In genomic region chr11:2140411-2141400, GRCh38 we compare ENCODE assay signal across 18 cellular contexts. TPM values are rescaled to one million over a fixed set of nuclear protein-coding genes. Genes with fewer than 3 reads are reported as not detected.
DNase-seq lines count a peak whose midpoint lies in the region; ATAC-seq and TF ChIP-seq lines count a peak whose summit lies in the region.
"Had no signal": no experiment of that assay in that cellular context is flagged by ENCODE, and none has a peak within 500 bp of the region (broad histone marks: within the 10 kb centered on the region; RNA-seq: fewer than 3 reads in every experiment).

No MANE protein-coding gene starts in this region.

- H3K4me3 Mint-ChIP-seq in CD4-positive, alpha-beta T cell, result peak overlapping the region; percentile 60
- H3K4me3 Mint-ChIP-seq in activated T-helper 2 cell treated with anti-CD3 and anti-CD28 coated beads, Interferon-gamma antibody, Interleukin-2, Interleukin-4, amounts not matched to agents 10 μg/mL and 5 μg/mL and 100 μg/mL, durations not matched to agents 14 hours and 24 hours and 36 hours (ENCODE audit: low read depth), result no peak overlapping the region
- H3K4me3 Mint-ChIP-seq: stimulated activated memory B cell treated with anti-CD40 and anti-IgM and Interleukin-4, amounts not matched to agents 10 μg/mL and 1 μg/mL and 100 μg/mL, for 72 hours; T-helper 2 cell treated with Interferon-gamma antibody and Interleukin-4, amounts not matched to agents 5 μg/mL and 100 μg/mL, for 36 hours had no signal

- peak overlapping the region; percentile 91 for H3K23ac ChIP-seq in neuronal stem cell (ENCODE audit: low read depth, low read length, poor library complexity)

- H3K27me3 Mint-ChIP-seq in CD4-positive, alpha-beta T cell, result peaks cover 66% of the 10 kb centered on the region
- H3K27me3 Mint-ChIP-seq in activated T-helper 2 cell treated with anti-CD3 and anti-CD28 coated beads, Interferon-gamma antibody, Interleukin-2, Interleukin-4, amounts not matched to agents 10 μg/mL and 5 μg/mL and 100 μg/mL, durations not matched to agents 14 hours and 24 hours and 36 hours (ENCODE audit: low read depth), result peaks cover 60% of the 10 kb centered on the region

- H2AK5ac ChIP-seq in neuronal stem cell (ENCODE audit: low read depth, low read length), result peak overlapping the region; percentile 47

- no peak overlapping the region for H2BK120ac ChIP-seq in neuronal stem cell (ENCODE audit: low read depth, low read length)

- H3K27ac Mint-ChIP-seq in CD4-positive, alpha-beta T cell, result no peak overlapping the region
- no peak overlapping the region for H3K27ac Mint-ChIP-seq in activated T-helper 2 cell treated with anti-CD3 and anti-CD28 coated beads, Interferon-gamma antibody, Interleukin-2, Interleukin-4, amounts not matched to agents 10 μg/mL and 5 μg/mL and 100 μg/mL, durations not matched to agents 14 hours and 24 hours and 36 hours
- H3K27ac Mint-ChIP-seq: stimulated activated memory B cell treated with anti-CD40 and anti-IgM and Interleukin-4, amounts not matched to agents 10 μg/mL and 1 μg/mL and 100 μg/mL, for 72 hours; T-helper 2 cell treated with Interferon-gamma antibody and Interleukin-4, amounts not matched to agents 5 μg/mL and 100 μg/mL, for 36 hours had no signal

- no peak overlapping the region for H2AFZ ChIP-seq in neuronal stem cell (ENCODE audit: low read length)

- no peak overlapping the region for H4K91ac ChIP-seq in neuronal stem cell (ENCODE audit: low read depth, low read length, poor library complexity)

- POLR2A ChIA-PET in CD4-positive, alpha-beta T cell (lab: Charles Lee), result no interaction called here
- POLR2A ChIA-PET in HEK293 (lab: Yijun Ruan, JAX), result interaction anchor here (2.0 kb wide), 1 partner anchor 41 kb away, joined by 8 read pairs; no protein-coding TSS in a partner anchor

- H3K4me3 ChIP-seq in HEK293 (ENCODE audit: low read depth, low read length) (no peak overlapping the region), neuronal stem cell (ENCODE audit: low read length in 2 of 2) (no peak overlapping the region), WERI-Rb-1 (ENCODE audit: low read depth, low read length) (no peak overlapping the region)
- H3K4me3 ChIP-seq: prostate gland, uterus had no signal

- H3K27me3 ChIP-seq in CD4-positive, alpha-beta T cell (ENCODE audit: control insufficient read depth, insufficient read depth, low read length), result peaks cover 82% of the 10 kb centered on the region
- H3K27me3 ChIP-seq in neuronal stem cell (ENCODE audit: control insufficient read depth in 3 of 3, insufficient read depth in 3 of 3, low read depth in 1 of 3, low read length in 3 of 3) (peaks cover 53 to 97% (median 87%) of the 10 kb centered on the region in 3 experiments), WERI-Rb-1 (ENCODE audit: insufficient read depth, low read depth, severe bottlenecking) (peaks cover 87% of the 10 kb centered on the region)

- peaks cover 18% of the 10 kb centered on the region for H3K4me1 Mint-ChIP-seq in CD4-positive, alpha-beta T cell (ENCODE audit: low read depth)
- peaks cover 14% of the 10 kb centered on the region for H3K4me1 Mint-ChIP-seq in activated T-helper 2 cell treated with anti-CD3 and anti-CD28 coated beads, Interferon-gamma antibody, Interleukin-2, Interleukin-4, amounts not matched to agents 10 μg/mL and 5 μg/mL and 100 μg/mL, durations not matched to agents 14 hours and 24 hours and 36 hours (ENCODE audit: low read depth)

- H2BK5ac ChIP-seq in neuronal stem cell (ENCODE audit: low read length), result peak overlapping the region; percentile 71

- no peaks in the 10 kb centered on the region for H3K9me3 ChIP-seq in CD4-positive, alpha-beta T cell (ENCODE audit: control insufficient read depth, low read length)
- H3K9me3 ChIP-seq in HEK293 (ENCODE audit: control insufficient read depth, insufficient read depth, low read depth, low read length), result no peaks in the 10 kb centered on the region
- H3K9me3 ChIP-seq in neuronal stem cell (replicated peaks in 1 of 2; ENCODE audit: control insufficient read depth in 2 of 2, insufficient read depth in 1 of 2, low read depth in 1 of 2, low read length in 2 of 2), result peaks cover 0 to 2% of the 10 kb centered on the region in 2 donors
- no peaks in the 10 kb centered on the region for H3K9me3 ChIP-seq in WERI-Rb-1 (ENCODE audit: severe bottlenecking)
- H3K9me3 ChIP-seq: prostate gland, uterus had no signal

- H3K14ac ChIP-seq in neuronal stem cell (ENCODE audit: low read length), result peak overlapping the region; percentile 56

- peaks cover 2% of the 10 kb centered on the region for H3K79me1 ChIP-seq in neuronal stem cell (ENCODE audit: low read depth, low read length)

- H3K9ac ChIP-seq in neuronal stem cell (ENCODE audit: low read depth, low read length, poor library complexity), result peak overlapping the region; percentile 21

- no peak for TF ChIP-seq CTCF in CD4-positive, alpha-beta T cell (IDR thresholded peaks at IDR 0.05)
- no peak for TF ChIP-seq CTCF in HEK293 (tag by site-specific recombination; IDR thresholded peaks at IDR 0.05)
- no peak for TF ChIP-seq CTCF in WERI-Rb-1 (IDR thresholded peaks at IDR 0.05; ENCODE audit: low read depth, low read length)

- no peak for DNase-seq in CD4-positive, alpha-beta T cell
- DNase-seq in left ventricle myocardium superior, result peak; percentile 28
- DNase-seq in neuronal stem cell (ENCODE audit: low spot score), result no peak
- DNase-seq in activated T-helper 2 cell treated with anti-CD3 and anti-CD28 coated beads, Interferon-gamma antibody, Interleukin-2, Interleukin-4, amounts not matched to agents 10 μg/mL and 5 μg/mL and 100 μg/mL, durations not matched to agents 14 hours and 24 hours and 36 hours (ENCODE audit: low spot score), result no peak
- no peak for DNase-seq in left lobe of liver (ENCODE audit: low spot score)
- DNase-seq in WERI-Rb-1, result no peak
- DNase-seq: activated CD4-positive, alpha-beta T cell treated with anti-CD3 and anti-CD28 coated beads, Interleukin-2, amount 50 U/mL, for 4 hours; C1 segment of cervical spinal cord; head of caudate nucleus; NCI-H2029 treated with DMSO at 0.1 percent for 48 hours; stimulated activated CD4-positive, alpha-beta T cell treated with anti-CD3 and anti-CD28 coated beads, Interleukin-4, amount 100 ng/mL, for 1 hour; uterus had no signal

- no peak overlapping the region for H3K4ac ChIP-seq in neuronal stem cell (ENCODE audit: low read length)

- H3K4me1 ChIP-seq in HEK293 (ENCODE audit: control insufficient read depth, insufficient read depth, low read length), result no peaks in the 10 kb centered on the region
- peaks cover 4 to 5% of the 10 kb centered on the region in 2 donors for H3K4me1 ChIP-seq in neuronal stem cell (ENCODE audit: control insufficient read depth in 2 of 2, insufficient read depth in 1 of 2, low read depth in 1 of 2, low read length in 2 of 2)

- H2BK12ac ChIP-seq in neuronal stem cell (ENCODE audit: low read length), result no peak overlapping the region

- no peak overlapping the region for H4K8ac ChIP-seq in neuronal stem cell (ENCODE audit: low read depth, low read length)

- peak overlapping the region; percentile 76 for H3K18ac ChIP-seq in neuronal stem cell (ENCODE audit: low read length)

- H3K36me3 Mint-ChIP-seq in CD4-positive, alpha-beta T cell (ENCODE audit: low read depth), result no peaks in the 10 kb centered on the region
- H3K36me3 Mint-ChIP-seq in activated T-helper 2 cell treated with anti-CD3 and anti-CD28 coated beads, Interferon-gamma antibody, Interleukin-2, Interleukin-4, amounts not matched to agents 10 μg/mL and 5 μg/mL and 100 μg/mL, durations not matched to agents 14 hours and 24 hours and 36 hours (ENCODE audit: low read depth), result no peaks in the 10 kb centered on the region
- H3K36me3 Mint-ChIP-seq: stimulated activated memory B cell treated with anti-CD40 and anti-IgM and Interleukin-4, amounts not matched to agents 10 μg/mL and 1 μg/mL and 100 μg/mL, for 72 hours had no signal

- CTCF ChIA-PET in CD4-positive, alpha-beta T cell (lab: Charles Lee), result no interaction called here
- CTCF ChIA-PET in HEK293 (lab: Yijun Ruan, JAX), result interaction anchor here (0.6 to 5.0 kb wide), 10 partner anchors 11 to 488 kb away, joined by 3 to 43 read pairs (median 4); no protein-coding TSS in a partner anchor

- H3K27ac ChIP-seq in CD4-positive, alpha-beta T cell (ENCODE audit: low read depth, low read length), result no peak overlapping the region
- H3K27ac ChIP-seq in HEK293 (ENCODE audit: extremely low read depth, low read depth, low read length), result no peak overlapping the region; the same call in 1 of the 2 replicates
- H3K27ac ChIP-seq in neuronal stem cell (replicated peaks; ENCODE audit: low read length), result no peak overlapping the region
- no peak overlapping the region for H3K27ac ChIP-seq in WERI-Rb-1
- H3K27ac ChIP-seq: prostate gland, uterus had no signal

- H3K9me3 Mint-ChIP-seq in CD4-positive, alpha-beta T cell, result no peaks in the 10 kb centered on the region
- H3K9me3 Mint-ChIP-seq in activated T-helper 2 cell treated with anti-CD3 and anti-CD28 coated beads, Interferon-gamma antibody, Interleukin-2, Interleukin-4, amounts not matched to agents 10 μg/mL and 5 μg/mL and 100 μg/mL, durations not matched to agents 14 hours and 24 hours and 36 hours, result peaks cover 3% of the 10 kb centered on the region
- H3K9me3 Mint-ChIP-seq: stimulated activated memory B cell treated with anti-CD40 and anti-IgM and Interleukin-4, amounts not matched to agents 10 μg/mL and 1 μg/mL and 100 μg/mL, for 72 hours; T-helper 2 cell treated with Interferon-gamma antibody and Interleukin-4, amounts not matched to agents 5 μg/mL and 100 μg/mL, for 36 hours had no signal

- peak overlapping the region; percentile 62 for H2BK15ac ChIP-seq in neuronal stem cell (ENCODE audit: low read length)

- intact Hi-C loops in CD4-positive, alpha-beta T cell (cut with DNase I, micrococcal nuclease), result no loop called here
- intact Hi-C loops in left ventricle myocardium superior (cut with micrococcal nuclease), result loop anchor here (5.0 kb wide), 1 partner anchor 448 kb away; no protein-coding TSS in a partner anchor
- intact Hi-C loops in activated T-helper 2 cell treated with anti-CD3 and anti-CD28 coated beads, Interferon-gamma antibody, Interleukin-2, Interleukin-4, amounts not matched to agents 10 μg/mL and 5 μg/mL and 100 μg/mL, durations not matched to agents 14 hours and 24 hours and 36 hours (cut with micrococcal nuclease), result loop anchor here (2.0 to 10.0 kb wide), 2 partner anchors 128 to 566 kb away; partner anchors contain the start of gene DUSP8

- no peak for ATAC-seq in CD4-positive, alpha-beta T cell (ENCODE audit: poor library complexity)
- ATAC-seq in left ventricle myocardium superior, result no peak
- no peak for ATAC-seq in left lobe of liver
- ATAC-seq: stimulated activated memory B cell treated with anti-CD40 and anti-IgM and Interleukin-4, amounts not matched to agents 10 μg/mL and 1 μg/mL and 100 μg/mL, for 72 hours had no signal

- WGBS in neuronal stem cell (ENCODE audit: extremely low coverage in 2 of 2, insufficient read length in 2 of 2, insufficient replicate concordance in 1 of 2), 2 donors, result no CpG with 5 or more reads among the region's 102 CpGs

- H3K4me2 ChIP-seq in neuronal stem cell (ENCODE audit: insufficient read depth, low read length, poor library complexity, severe bottlenecking), result peak overlapping the region; percentile 25

- no peaks in the 10 kb centered on the region for H3K36me3 ChIP-seq in HEK293 (ENCODE audit: control insufficient read depth in 2 of 2, insufficient read depth in 1 of 2, low read length in 2 of 2)
- H3K36me3 ChIP-seq in neuronal stem cell (replicated peaks in 1 of 2; ENCODE audit: control insufficient read depth in 2 of 2, insufficient read depth in 2 of 2, low read length in 2 of 2), result no peaks in the 10 kb centered on the region
- H3K36me3 ChIP-seq in WERI-Rb-1, result no peaks in the 10 kb centered on the region
- H3K36me3 ChIP-seq: prostate gland, uterus had no signal

RNA-seq across cellular contexts. Expression of gene IGF2, which starts 1.5 kb away (rescaled TPM):
- total RNA-seq in CD4-positive, alpha-beta T cell, result not detected
- total RNA-seq in left ventricle myocardium superior, result 88.2 TPM
- 11.8 TPM for polyA plus RNA-seq in neuronal stem cell (2013, experiment 1 of 2)
- polyA plus RNA-seq in neuronal stem cell (2013, experiment 2 of 2), result 11.0 TPM
- 0.05 and 0.16 TPM in 2 replicates for total RNA-seq in activated T-helper 2 cell treated with anti-CD3 and anti-CD28 coated beads, Interferon-gamma antibody, Interleukin-2, Interleukin-4, amounts not matched to agents 10 μg/mL and 5 μg/mL and 100 μg/mL, durations not matched to agents 14 hours and 24 hours and 36 hours
- total RNA-seq in left lobe of liver, result 254 TPM

RNA-seq across cellular contexts. Expression of gene INS, which starts 20.3 kb away (rescaled TPM):
- not detected for total RNA-seq in CD4-positive, alpha-beta T cell
- total RNA-seq in left ventricle myocardium superior (not detected), left lobe of liver (not detected)
- polyA plus RNA-seq in neuronal stem cell (2013, experiment 1 of 2), result not detected
- not detected for polyA plus RNA-seq in neuronal stem cell (2013, experiment 2 of 2)
- not detected in 2 replicates for total RNA-seq in activated T-helper 2 cell treated with anti-CD3 and anti-CD28 coated beads, Interferon-gamma antibody, Interleukin-2, Interleukin-4, amounts not matched to agents 10 μg/mL and 5 μg/mL and 100 μg/mL, durations not matched to agents 14 hours and 24 hours and 36 hours
- total RNA-seq: epithelial cell of proximal tubule, lower leg skin, prostate gland, uterus had no signal

RNA-seq across cellular contexts. Expression of gene TH, which starts 30.9 kb away (rescaled TPM):
- not detected for total RNA-seq in CD4-positive, alpha-beta T cell
- not detected for total RNA-seq in left ventricle myocardium superior
- 1.0 TPM for polyA plus RNA-seq in neuronal stem cell (2013, experiment 1 of 2)
- polyA plus RNA-seq in neuronal stem cell (2013, experiment 2 of 2), result 0.82 TPM
- total RNA-seq in activated T-helper 2 cell treated with anti-CD3 and anti-CD28 coated beads, Interferon-gamma antibody, Interleukin-2, Interleukin-4, amounts not matched to agents 10 μg/mL and 5 μg/mL and 100 μg/mL, durations not matched to agents 14 hours and 24 hours and 36 hours, result not detected in 2 replicates
- total RNA-seq in left lobe of liver, result not detected

Comparison
In these comparisons a context has a peak if more than half of its experiments do, and no peak if none do; other contexts are left out.
1. RNA of gene IGF2, which starts 1.5 kb away (total RNA-seq): 254 TPM in left lobe of liver (single experiment) and 88.2 TPM in left ventricle myocardium superior (single experiment); 0.05 to 0.16 TPM in activated T-helper 2 cell treated with anti-CD3 and anti-CD28 coated beads, Interferon-gamma antibody, Interleukin-2, Interleukin-4, amounts not matched to agents 10 μg/mL and 5 μg/mL and 100 μg/mL, durations not matched to agents 14 hours and 24 hours and 36 hours and not detected in CD4-positive, alpha-beta T cell; every median in the first group is over 10 times any median in the second.
2. intact Hi-C loops: an anchor here in left ventricle myocardium superior (5.0 kb wide) and activated T-helper 2 cell treated with anti-CD3 and anti-CD28 coated beads, Interferon-gamma antibody, Interleukin-2, Interleukin-4, amounts not matched to agents 10 μg/mL and 5 μg/mL and 100 μg/mL, durations not matched to agents 14 hours and 24 hours and 36 hours (2.0 to 10.0 kb wide); none called in CD4-positive, alpha-beta T cell.